In genomic region chr17:37839196-37839978, GRCh38 we compare ENCODE assay signal across 30 cellular contexts.
"Had no signal": no experiment of that assay in that cellular context is flagged by ENCODE, and none has a peak within 500 bp of the region (broad histone marks: within the 10 kb centered on the region; RNA-seq: fewer than 3 reads in every experiment).

No MANE protein-coding gene starts in this region.

- H3K4me1 ChIP-seq: adrenal gland, body of pancreas had no signal

- DNase-seq: activated CD4-positive, alpha-beta memory T cell treated with anti-CD3 and anti-CD28 coated beads for 36 hours; activated CD4-positive, alpha-beta T cell treated with anti-CD3 and anti-CD28 coated beads for 36 hours; activated CD4-positive, alpha-beta T cell treated with anti-CD3 and anti-CD28 coated beads, Interleukin-2, amount 10 ng/mL, durations not matched to agents 24 days and 14 days; activated CD4-positive, CD25-positive, alpha-beta regulatory T cell; activated CD4-positive, CD25-positive, alpha-beta regulatory T cell treated with anti-CD3 and anti-CD28 coated beads, Interleukin-2, amount 50 U/mL, for 72 hours; activated CD8-positive, alpha-beta memory T cell treated with anti-CD3 and anti-CD28 coated beads, Interleukin-2, amount 10 ng/mL, durations not matched to agents 7 days and 5 days; activated CD8-positive, alpha-beta memory T cell treated with anti-CD3 and anti-CD28 coated beads, Interleukin-2, amount 50 U/mL, for 4 hours; activated CD8-positive, alpha-beta T cell treated with anti-CD3 and anti-CD28 coated beads, Interleukin-2, amount 10 ng/mL, durations not matched to agents 7 days and 5 days; activated effector memory CD4-positive, alpha-beta T cell treated with anti-CD3 and anti-CD28 coated beads, Interleukin-2, amount 50 U/mL, for 16 hours; activated naive CD4-positive, alpha-beta T cell treated with anti-CD3 and anti-CD28 coated beads for 36 hours; activated naive CD8-positive, alpha-beta T cell treated with anti-CD3 and anti-CD28 coated beads for 36 hours; activated naive CD8-positive, alpha-beta T cell treated with anti-CD3 and anti-CD28 coated beads, Interleukin-2, amount 50 U/mL, for 24 hours; activated T-cell treated with anti-CD3 and anti-CD28 coated beads, Interleukin-2, amount 50 U/mL, for 1 hour; activated T-cell treated with anti-CD3 and anti-CD28 coated beads, Interleukin-2, amount 50 U/mL, for 48 hours; adrenal gland; amygdala; aorta; body of pancreas; caudate nucleus; dorsolateral prefrontal cortex; effector memory CD4-positive, alpha-beta T cell; esophagus squamous epithelium; foreskin melanocyte; T1000 had no signal

- H3K4me3 ChIP-seq: adrenal gland, body of pancreas, dorsolateral prefrontal cortex, esophagus squamous epithelium, gastroesophageal sphincter had no signal

- H3K4me1 Mint-ChIP-seq: activated naive CD4-positive, alpha-beta T cell treated with anti-CD3 and anti-CD28 coated beads, Interleukin-2, amount 50 U/mL, for 24 hours; activated naive CD8-positive, alpha-beta T cell treated with anti-CD3 and anti-CD28 coated beads for 36 hours had no signal

- H3K9me3 ChIP-seq: adrenal gland, body of pancreas, esophagus squamous epithelium, gastroesophageal sphincter had no signal

- H3K27me3 ChIP-seq: body of pancreas had no signal

- H3K9me3 Mint-ChIP-seq: activated CD4-positive, alpha-beta memory T cell treated with anti-CD3 and anti-CD28 coated beads for 36 hours; activated CD4-positive, alpha-beta T cell treated with anti-CD3 and anti-CD28 coated beads, Interleukin-2, amount 10 ng/mL, durations not matched to agents 24 days and 14 days; activated naive CD4-positive, alpha-beta T cell treated with anti-CD3 and anti-CD28 coated beads for 36 hours; activated naive CD4-positive, alpha-beta T cell treated with anti-CD3 and anti-CD28 coated beads, Interleukin-2, amount 50 U/mL, for 24 hours; activated naive CD8-positive, alpha-beta T cell treated with anti-CD3 and anti-CD28 coated beads for 36 hours; activated naive CD8-positive, alpha-beta T cell treated with anti-CD3 and anti-CD28 coated beads, Interleukin-2, amount 50 U/mL, for 24 hours; activated T-helper 1 cell treated with anti-CD3 and anti-CD28 coated beads, Interleukin-12 subunit alpha, Interleukin-12 subunit beta, Interleukin-2, Interleukin-4 antibody, amounts not matched to agents 30 ng/mL and 10 ng/mL and 1 ng/mL, durations not matched to agents 14 hours and 24 hours and 36 hours; activated T-helper 2 cell treated with anti-CD3 and anti-CD28 coated beads, Interferon-gamma antibody, Interleukin-2, Interleukin-4, amounts not matched to agents 10 μg/mL and 5 μg/mL and 100 μg/mL, durations not matched to agents 14 hours and 24 hours and 36 hours; dendritic cell treated with granulocyte-macrophage colony-stimulating factor and Interleukin-4, amounts not matched to agents 40 ng/mL and 50 ng/mL, for 4 days had no signal

- ATAC-seq: activated CD4-positive, alpha-beta T cell treated with anti-CD3 and anti-CD28 coated beads for 36 hours; activated CD8-positive, alpha-beta memory T cell treated with anti-CD3 and anti-CD28 coated beads, Interleukin-2, amount 10 ng/mL, durations not matched to agents 7 days and 5 days; activated CD8-positive, alpha-beta T cell treated with anti-CD3 and anti-CD28 coated beads, Interleukin-2, amount 10 ng/mL, durations not matched to agents 7 days and 5 days; activated naive CD8-positive, alpha-beta T cell treated with anti-CD3 and anti-CD28 coated beads, Interleukin-2, amount 50 U/mL, for 24 hours; body of pancreas; gastroesophageal sphincter had no signal

- H3K27ac Mint-ChIP-seq: activated CD4-positive, alpha-beta memory T cell treated with anti-CD3 and anti-CD28 coated beads for 36 hours; activated CD4-positive, alpha-beta T cell treated with anti-CD3 and anti-CD28 coated beads for 36 hours; activated CD4-positive, alpha-beta T cell treated with anti-CD3 and anti-CD28 coated beads, Interleukin-2, amount 10 ng/mL, durations not matched to agents 24 days and 14 days; activated CD8-positive, alpha-beta memory T cell treated with anti-CD3 and anti-CD28 coated beads, Interleukin-2, amount 10 ng/mL, durations not matched to agents 7 days and 5 days; activated CD8-positive, alpha-beta T cell treated with anti-CD3 and anti-CD28 coated beads, Interleukin-2, amount 10 ng/mL, durations not matched to agents 7 days and 5 days; activated naive CD4-positive, alpha-beta T cell treated with anti-CD3 and anti-CD28 coated beads for 36 hours; activated naive CD4-positive, alpha-beta T cell treated with anti-CD3 and anti-CD28 coated beads, Interleukin-2, amount 50 U/mL, for 24 hours; activated naive CD8-positive, alpha-beta T cell treated with anti-CD3 and anti-CD28 coated beads for 36 hours; activated naive CD8-positive, alpha-beta T cell treated with anti-CD3 and anti-CD28 coated beads, Interleukin-2, amount 50 U/mL, for 24 hours; activated T-helper 1 cell treated with anti-CD3 and anti-CD28 coated beads, Interleukin-12 subunit alpha, Interleukin-12 subunit beta, Interleukin-2, Interleukin-4 antibody, amounts not matched to agents 30 ng/mL and 10 ng/mL and 1 ng/mL, durations not matched to agents 14 hours and 24 hours and 36 hours; activated T-helper 2 cell treated with anti-CD3 and anti-CD28 coated beads, Interferon-gamma antibody, Interleukin-2, Interleukin-4, amounts not matched to agents 10 μg/mL and 5 μg/mL and 100 μg/mL, durations not matched to agents 14 hours and 24 hours and 36 hours; dendritic cell treated with granulocyte-macrophage colony-stimulating factor and Interleukin-4, amounts not matched to agents 40 ng/mL and 50 ng/mL, for 4 days had no signal

- H3K4me3 Mint-ChIP-seq: activated CD4-positive, alpha-beta memory T cell treated with anti-CD3 and anti-CD28 coated beads for 36 hours; activated CD4-positive, alpha-beta T cell treated with anti-CD3 and anti-CD28 coated beads for 36 hours; activated CD4-positive, alpha-beta T cell treated with anti-CD3 and anti-CD28 coated beads, Interleukin-2, amount 10 ng/mL, durations not matched to agents 24 days and 14 days; activated CD8-positive, alpha-beta memory T cell treated with anti-CD3 and anti-CD28 coated beads, Interleukin-2, amount 10 ng/mL, durations not matched to agents 7 days and 5 days; activated CD8-positive, alpha-beta T cell treated with anti-CD3 and anti-CD28 coated beads, Interleukin-2, amount 10 ng/mL, durations not matched to agents 7 days and 5 days; activated naive CD4-positive, alpha-beta T cell treated with anti-CD3 and anti-CD28 coated beads for 36 hours; activated naive CD4-positive, alpha-beta T cell treated with anti-CD3 and anti-CD28 coated beads, Interleukin-2, amount 50 U/mL, for 24 hours; activated naive CD8-positive, alpha-beta T cell treated with anti-CD3 and anti-CD28 coated beads for 36 hours; activated naive CD8-positive, alpha-beta T cell treated with anti-CD3 and anti-CD28 coated beads, Interleukin-2, amount 50 U/mL, for 24 hours; activated T-helper 1 cell treated with anti-CD3 and anti-CD28 coated beads, Interleukin-12 subunit alpha, Interleukin-12 subunit beta, Interleukin-2, Interleukin-4 antibody, amounts not matched to agents 30 ng/mL and 10 ng/mL and 1 ng/mL, durations not matched to agents 14 hours and 24 hours and 36 hours; dendritic cell treated with granulocyte-macrophage colony-stimulating factor and Interleukin-4, amounts not matched to agents 40 ng/mL and 50 ng/mL, for 4 days had no signal

- H3K27ac ChIP-seq: adrenal gland, body of pancreas, dorsolateral prefrontal cortex, epithelial cell of prostate, esophagus squamous epithelium, gastroesophageal sphincter had no signal

- H3K36me3 Mint-ChIP-seq: activated CD4-positive, alpha-beta memory T cell treated with anti-CD3 and anti-CD28 coated beads for 36 hours; activated naive CD4-positive, alpha-beta T cell treated with anti-CD3 and anti-CD28 coated beads, Interleukin-2, amount 50 U/mL, for 24 hours; activated naive CD8-positive, alpha-beta T cell treated with anti-CD3 and anti-CD28 coated beads for 36 hours had no signal

- H3K36me3 ChIP-seq: adrenal gland, esophagus squamous epithelium, gastroesophageal sphincter had no signal
